In genomic region chr6:116055513-116055912, GRCh38 we compare ENCODE assay signal across 23 cellular contexts. TPM values are rescaled to one million over a fixed set of nuclear protein-coding genes. Genes with fewer than 3 reads are reported as not detected.
"Had no signal": no experiment of that assay in that cellular context is flagged by ENCODE, and none has a peak within 500 bp of the region (broad histone marks: within the 10 kb centered on the region; RNA-seq: fewer than 3 reads in every experiment).

No MANE protein-coding gene starts in this region.

- DNase-seq: activated CD4-positive, alpha-beta T cell treated with anti-CD3 and anti-CD28 coated beads, Interleukin-2, amount 50 U/mL, for 4 hours; activated effector memory CD4-positive, alpha-beta T cell treated with anti-CD3 and anti-CD28 coated beads, Interleukin-2, amount 50 U/mL, for 16 hours; activated naive CD4-positive, alpha-beta T cell treated with anti-CD3 and anti-CD28 coated beads, Interleukin-2, amount 50 U/mL, for 16 hours; activated T-cell treated with anti-CD3 and anti-CD28 coated beads, Interleukin-2, amount 50 U/mL, for 72 hours; dermis blood vessel endothelial cell; effector memory CD8-positive, alpha-beta T cell; foreskin keratinocyte; glutamatergic neuron; hypothalamus; islet precursor cell; stimulated activated CD4-positive, alpha-beta T cell treated with anti-CD3 and anti-CD28 coated beads, Interleukin-15, amount 100 ng/mL, for 24 hours; stimulated activated CD4-positive, alpha-beta T cell treated with anti-CD3 and anti-CD28 coated beads, Interleukin-2, amount 100 ng/mL, for 48 hours; stimulated activated naive CD8-positive, alpha-beta T cell treated with anti-CD3 and anti-CD28 coated beads, Interleukin-15, amount 100 ng/mL, for 72 hours; upper lobe of right lung; WERI-Rb-1 had no signal

- H3K27me3 Mint-ChIP-seq: progenitor cell of endocrine pancreas had no signal

- H3K4me1 Mint-ChIP-seq: stimulated activated naive CD8-positive, alpha-beta T cell treated with anti-CD3 and anti-CD28 coated beads, Interleukin-15, amount 100 ng/mL, for 72 hours had no signal

- H3K4me1 ChIP-seq: ascending aorta, right atrium auricular region, upper lobe of right lung had no signal

- H3K27ac Mint-ChIP-seq: activated T-cell treated with anti-CD3 and anti-CD28 coated beads, Interleukin-2, amount 50 U/mL, for 72 hours; effector memory CD8-positive, alpha-beta T cell; progenitor cell of endocrine pancreas; stimulated activated naive CD8-positive, alpha-beta T cell treated with anti-CD3 and anti-CD28 coated beads, Interleukin-15, amount 100 ng/mL, for 72 hours had no signal

- ATAC-seq: activated T-cell treated with anti-CD3 and anti-CD28 coated beads, Interleukin-2, amount 50 U/mL, for 72 hours; effector memory CD8-positive, alpha-beta T cell; foreskin keratinocyte; stimulated activated naive CD8-positive, alpha-beta T cell treated with anti-CD3 and anti-CD28 coated beads, Interleukin-15, amount 100 ng/mL, for 72 hours; upper lobe of right lung had no signal

- H3K4me3 ChIP-seq: breast epithelium, right atrium auricular region, skin epidermis, suprapubic skin, upper lobe of right lung had no signal

- H3K27ac ChIP-seq: ascending aorta, breast epithelium, epithelial cell of prostate, foreskin keratinocyte, right atrium auricular region, skin epidermis, suprapubic skin, upper lobe of right lung, WERI-Rb-1 had no signal

- H3K9me3 Mint-ChIP-seq: activated T-cell treated with anti-CD3 and anti-CD28 coated beads, Interleukin-2, amount 50 U/mL, for 72 hours; effector memory CD8-positive, alpha-beta T cell; stimulated activated naive CD8-positive, alpha-beta T cell treated with anti-CD3 and anti-CD28 coated beads, Interleukin-15, amount 100 ng/mL, for 72 hours had no signal

- H3K4me3 Mint-ChIP-seq: activated T-cell treated with anti-CD3 and anti-CD28 coated beads, Interleukin-2, amount 50 U/mL, for 72 hours; effector memory CD8-positive, alpha-beta T cell; stimulated activated naive CD8-positive, alpha-beta T cell treated with anti-CD3 and anti-CD28 coated beads, Interleukin-15, amount 100 ng/mL, for 72 hours had no signal

- H3K36me3 ChIP-seq: ascending aorta, breast epithelium, right atrium auricular region, suprapubic skin, upper lobe of right lung, WERI-Rb-1 had no signal

- H3K9me3 ChIP-seq: ascending aorta, breast epithelium, right atrium auricular region, suprapubic skin, upper lobe of right lung had no signal

- H3K27me3 ChIP-seq: ascending aorta, breast epithelium, foreskin keratinocyte, right atrium auricular region, suprapubic skin, upper lobe of right lung had no signal

RNA-seq across cellular contexts. Expression of gene FRK, which starts 5.2 kb away (rescaled TPM):
- polyA plus RNA-seq: neural cell had no signal
